24 cellular contexts compared by ENCODE assay signal in the genomic region with DNA sequence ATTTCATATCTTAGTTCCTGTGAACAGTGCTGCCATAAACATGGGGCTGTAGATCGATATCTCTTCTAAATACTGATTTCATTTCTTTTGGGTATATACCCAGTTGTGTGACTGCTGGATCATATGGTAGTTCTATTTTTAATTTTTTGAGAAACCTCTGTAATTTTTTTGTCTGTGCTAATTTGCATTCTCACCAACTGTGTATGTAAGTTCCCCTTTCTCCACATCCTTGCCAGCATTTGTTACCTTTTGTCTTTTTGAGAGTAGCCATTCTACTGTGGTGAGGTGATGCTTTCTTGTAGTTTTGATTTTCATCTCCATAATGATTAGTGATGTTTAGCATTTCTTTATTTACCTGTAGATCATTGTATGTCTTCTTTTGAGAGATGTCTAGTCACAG.
DNase-seq lines count a peak whose midpoint lies in the region; ATAC-seq and TF ChIP-seq lines count a peak whose summit lies in the region.
"Had no signal": no experiment of that assay in that cellular context is flagged by ENCODE, and none has a peak within 500 bp of the region (broad histone marks: within the 10 kb centered on the region; RNA-seq: fewer than 3 reads in every experiment).

No MANE protein-coding gene starts in this region.

- H2AFZ ChIP-seq in OCI-LY7 (ENCODE audit: low read length), result peak overlapping the region; percentile 90
- H2AFZ ChIP-seq: parathyroid adenoma had no signal

- H3K4me2 ChIP-seq in OCI-LY7 (ENCODE audit: low read length), result peak overlapping the region; percentile 49

- peaks cover 8% of the 10 kb centered on the region; the same call in 1 of the 2 replicates for H3K9me3 ChIP-seq in OCI-LY7 (ENCODE audit: low read length)
- H3K9me3 ChIP-seq: gastrocnemius medialis, thyroid gland had no signal

- TF ChIP-seq POLR2A in GM18505 (IDR thresholded peaks at IDR 0.05; ENCODE audit: borderline replicate concordance, extremely low read depth, insufficient read depth, insufficient read length), result no peak

- POLR2A ChIA-PET in OCI-LY7 (lab: Charles Lee), result interaction anchor here (0.6 to 0.8 kb wide), 2 partner anchors 11 to 15 kb away, joined by 3 read pairs; no protein-coding TSS in a partner anchor

- CTCF ChIA-PET in OCI-LY7 (lab: Charles Lee; ENCODE audit: unreplicated experiment), result no interaction called here

- H3K27ac ChIP-seq in OCI-LY7 (ENCODE audit: low read depth, low read length, poor library complexity, severe bottlenecking), result peak overlapping the region; percentile 59
- H3K27ac ChIP-seq: gastrocnemius medialis, parathyroid adenoma, thyroid gland, VCaP had no signal

- H3K4me1 ChIP-seq in OCI-LY7 (ENCODE audit: insufficient read depth, low read length, poor library complexity, severe bottlenecking), result peaks cover 74% of the 10 kb centered on the region
- H3K4me1 ChIP-seq: gastrocnemius medialis, parathyroid adenoma, thyroid gland had no signal

- H3K79me2 ChIP-seq in OCI-LY7 (ENCODE audit: insufficient read depth, low read depth, low read length), result no peaks in the 10 kb centered on the region
- H3K79me2 ChIP-seq: parathyroid adenoma had no signal

- no TSS peak for BruUV-seq in OCI-LY7 (replicated peaks; lab: Mats Ljungman, UMichigan)

- DNase-seq in OCI-LY7 (ENCODE audit: low spot score) (peak; percentile 71), putamen (ENCODE audit: low spot score) (no peak), head of caudate nucleus (no peak), SIG-M5 (lab: John Stamatoyannopoulos, UW) (no peak)
- DNase-seq: activated naive CD4-positive, alpha-beta T cell; amygdala; caudate nucleus; DND-41; effector CD8-positive, alpha-beta T cell; gastrocnemius medialis; GOT3; NCI-H1436 treated with DMSO at 0.1 percent for 48 hours; NCI-H524 treated with DMSO at 0.1 percent for 48 hours; OCI-M1; SHP77 treated with DMSO at 0.1 percent for 48 hours; stimulated activated naive CD4-positive, alpha-beta T cell; thyroid gland had no signal

- no peaks in the 10 kb centered on the region for H4K20me1 ChIP-seq in OCI-LY7 (ENCODE audit: insufficient read depth, low read length)

- H3K9me2 ChIP-seq in OCI-LY7 (ENCODE audit: insufficient read depth, low read length), result no peaks in the 10 kb centered on the region

- peak; percentile 74 for ATAC-seq in GM18505 (IDR thresholded peaks at IDR 0.05; ENCODE audit: unreplicated experiment)
- ATAC-seq in HG02610 (IDR thresholded peaks at IDR 0.05; ENCODE audit: unreplicated experiment), result peak; percentile 71
- ATAC-seq in HG03354 (IDR thresholded peaks at IDR 0.05; ENCODE audit: poor library complexity, severe bottlenecking, unreplicated experiment), result peak; percentile 60
- ATAC-seq in GM21447 (IDR thresholded peaks at IDR 0.05; ENCODE audit: unreplicated experiment), result no peak
- ATAC-seq: esophagus mucosa, gastrocnemius medialis had no signal

- TF ChIP-seq CTCF in OCI-LY7 (conservative IDR thresholded peaks at IDR 0.05; ENCODE audit: low read length), result no peak

- intact Hi-C loops in OCI-LY7 (cut with micrococcal nuclease; ENCODE audit: unreplicated experiment), result loop anchor here (5.0 kb wide), 1 partner anchor 164 kb away; no protein-coding TSS in a partner anchor
- intact Hi-C loops in head of caudate nucleus (cut with DNase I), result no loop called here

- H3K36me3 ChIP-seq in OCI-LY7 (ENCODE audit: insufficient read depth, low read length), result peaks cover 4% of the 10 kb centered on the region; the same call in 1 of the 2 replicates
- H3K36me3 ChIP-seq: gastrocnemius medialis, thyroid gland had no signal

- peak overlapping the region; percentile 26 for H3K4me3 ChIP-seq in OCI-LY7 (ENCODE audit: low read depth, low read length, poor library complexity, severe bottlenecking)
- H3K4me3 ChIP-seq: gastrocnemius medialis, thyroid gland had no signal
